In genomic region chr3:182568756-182569155, GRCh38 we compare ENCODE assay signal across 17 cellular contexts.
"Had no signal": no experiment of that assay in that cellular context is flagged by ENCODE, and none has a peak within 500 bp of the region (broad histone marks: within the 10 kb centered on the region; RNA-seq: fewer than 3 reads in every experiment).

No MANE protein-coding gene starts in this region.

- H3K27ac Mint-ChIP-seq: activated CD4-positive, alpha-beta T cell treated with anti-CD3 and anti-CD28 coated beads for 36 hours; activated CD8-positive, alpha-beta T cell treated with anti-CD3 and anti-CD28 coated beads for 36 hours; activated naive CD8-positive, alpha-beta T cell treated with anti-CD3 and anti-CD28 coated beads, Interleukin-2, amount 10 ng/mL, durations not matched to agents 7 days and 5 days; natural killer cell treated with Interleukin-12 subunit alpha and Interleukin-12 subunit beta and Interleukin-15 and Interleukin-18, amount 100 ng/mL, for 72 hours had no signal

- H3K27ac ChIP-seq: esophagus muscularis mucosa, pancreas, skin epidermis, stomach, thoracic aorta, uterus, VCaP had no signal

- H3K4me3 Mint-ChIP-seq: activated CD4-positive, alpha-beta T cell treated with anti-CD3 and anti-CD28 coated beads for 36 hours; activated CD8-positive, alpha-beta T cell treated with anti-CD3 and anti-CD28 coated beads for 36 hours; activated naive CD8-positive, alpha-beta T cell treated with anti-CD3 and anti-CD28 coated beads, Interleukin-2, amount 10 ng/mL, durations not matched to agents 7 days and 5 days; natural killer cell treated with Interleukin-12 subunit alpha and Interleukin-12 subunit beta and Interleukin-15 and Interleukin-18, amount 100 ng/mL, for 72 hours had no signal

- H3K36me3 ChIP-seq: esophagus muscularis mucosa, pancreas, stomach, thoracic aorta, uterus had no signal

- H3K9me3 ChIP-seq: pancreas, thoracic aorta, uterus had no signal

- H3K4me1 Mint-ChIP-seq: activated CD4-positive, alpha-beta T cell treated with anti-CD3 and anti-CD28 coated beads for 36 hours; activated naive CD8-positive, alpha-beta T cell treated with anti-CD3 and anti-CD28 coated beads, Interleukin-2, amount 10 ng/mL, durations not matched to agents 7 days and 5 days had no signal

- H3K4me3 ChIP-seq: dorsolateral prefrontal cortex, esophagus muscularis mucosa, lung, pancreas, skin epidermis, stomach, thoracic aorta, uterus had no signal

- H3K36me3 Mint-ChIP-seq: activated naive CD8-positive, alpha-beta T cell treated with anti-CD3 and anti-CD28 coated beads, Interleukin-2, amount 10 ng/mL, durations not matched to agents 7 days and 5 days had no signal

- H3K27me3 ChIP-seq: esophagus muscularis mucosa, pancreas, stomach, uterus had no signal

- DNase-seq: activated CD4-positive, alpha-beta T cell treated with anti-CD3 and anti-CD28 coated beads for 36 hours; activated CD8-positive, alpha-beta memory T cell treated with anti-CD3 and anti-CD28 coated beads, Interleukin-2, amount 50 U/mL, for 4 hours; activated CD8-positive, alpha-beta T cell treated with anti-CD3 and anti-CD28 coated beads for 36 hours; activated naive CD8-positive, alpha-beta T cell treated with anti-CD3 and anti-CD28 coated beads, Interleukin-2, amount 10 ng/mL, durations not matched to agents 7 days and 5 days; dorsolateral prefrontal cortex; pancreas; retina; stimulated activated CD4-positive, alpha-beta T cell treated with anti-CD3 and anti-CD28 coated beads, Interleukin-4, amount 100 ng/mL, for 4 hours; stomach; T1000; uterus had no signal

- H3K4me1 ChIP-seq: pancreas, stomach, uterus had no signal
